ENCODE assay signal across 10 cellular contexts in genomic region chr4:89752932-89753598, GRCh38.
DNase-seq lines count a peak whose midpoint lies in the region; ATAC-seq, FAIRE-seq and TF ChIP-seq lines count a peak whose summit lies in the region.
"Had no signal": no experiment of that assay in that cellular context is flagged by ENCODE, and none has a peak within 500 bp of the region (broad histone marks: within the 10 kb centered on the region; RNA-seq: fewer than 3 reads in every experiment).

No MANE protein-coding gene starts in this region.

- DNase-seq in A549 (ENCODE audit: low read depth in 1 of 2, low spot score in 1 of 2) (no peak), NCI-H128 (lab: John Stamatoyannopoulos, UW; ENCODE audit: unreplicated experiment) (peak; percentile 14), bronchial epithelial cell (ENCODE audit: low read depth) (peak; percentile 32), medulla oblongata (ENCODE audit: extremely low spot score) (peak; percentile 33), SW480 (ENCODE audit: low spot score) (no peak), GM13976 (ENCODE audit: low spot score) (no peak)
- DNase-seq: CD4-positive, alpha-beta T cell; erythroblast had no signal

- TF ChIP-seq RAD21 in A549 (conservative IDR thresholded peaks at IDR 0.05 in 1 of 2, IDR thresholded peaks at IDR 0.05 in 1 of 2) = no peak

- H3K27ac ChIP-seq in A549 = peak overlapping the region in 1 of 2 experiments; percentile 43; a peak in 1 of 6 replicates

- H3K4me3 ChIP-seq in A549 (no peak overlapping the region), bronchial epithelial cell (ENCODE audit: low read depth, low read length) (no peak overlapping the region)

- POLR2A ChIA-PET in A549 (lab: Yijun Ruan, JAX) = no interaction called here

- no peak for TF ChIP-seq CTCF in A549 (IDR thresholded peaks at IDR 0.05)
- TF ChIP-seq CTCF in bronchial epithelial cell (IDR thresholded peaks at IDR 0.05; ENCODE audit: insufficient read depth, low read length, severe bottlenecking) = no peak
- TF ChIP-seq CTCF in GM13976 (IDR thresholded peaks at IDR 0.05; ENCODE audit: borderline replicate concordance, control extremely low read depth, extremely low read depth, insufficient read depth, missing control alignments) = no peak

- CTCF ChIA-PET in A549 (lab: Yijun Ruan, JAX) = no interaction called here

- no peak for TF ChIP-seq EP300 in A549 (IDR thresholded peaks at IDR 0.05)

- no peak for FAIRE-seq in A549 (lab: Jason Lieb, UNC)
- FAIRE-seq in bronchial epithelial cell (lab: Jason Lieb, UNC) = no peak

- in situ Hi-C loops in GM13976 (cut with MboI; ENCODE audit: low sequenced_read_pairs, unreplicated experiment) = no loop called here

- H3K27me3 ChIP-seq in bronchial epithelial cell (ENCODE audit: control insufficient read depth, insufficient read depth, low read length) = no peaks in the 10 kb centered on the region

- peaks cover 13% of the 10 kb centered on the region; the same call in 2 of the 3 replicates for H3K4me1 ChIP-seq in A549

- WGBS in A549 (ENCODE audit: missing lambda C conversion rate) = 44% methylated on average over 7 of the region's 7 CpGs

- TF ChIP-seq POLR2A in A549 (IDR thresholded peaks at IDR 0.05; ENCODE audit: low read length) = no peak

- H3K9me3 ChIP-seq in A549 = no peaks in the 10 kb centered on the region

- peak; percentile 56 to 58; a peak in 4 of 6 replicates for ATAC-seq in A549
- ATAC-seq in HG03280 (IDR thresholded peaks at IDR 0.05; ENCODE audit: unreplicated experiment) = no peak
- ATAC-seq in GM19395 (IDR thresholded peaks at IDR 0.05; ENCODE audit: unreplicated experiment) = no peak

- peak overlapping the region; percentile 59 for H3K4me2 ChIP-seq in A549

- no peaks in the 10 kb centered on the region for H3K36me3 ChIP-seq in bronchial epithelial cell (ENCODE audit: control insufficient read depth, insufficient read depth, low read length)

TF ChIP-seq in A549, 52 proteins besides CTCF, POLR2A, EP300 and RAD21:
- TF ChIP-seq REST (IDR thresholded peaks at IDR 0.05) = no peak
- no peak for TF ChIP-seq CBX8 (IDR thresholded peaks at IDR 0.05)
- TF ChIP-seq HDAC2 (IDR thresholded peaks at IDR 0.05) = no peak
- TF ChIP-seq TP53 (CRISPR knock-in tag; IDR thresholded peaks at IDR 0.05) = no peak
- no peak for TF ChIP-seq FOSL2 (IDR thresholded peaks at IDR 0.05)
- TF ChIP-seq FOSL2 (CRISPR knock-in tag; IDR thresholded peaks at IDR 0.05) = no peak
- no peak for TF ChIP-seq NR3C1 (IDR thresholded peaks at IDR 0.05)
- TF ChIP-seq FOXS1 (CRISPR knock-in tag; IDR thresholded peaks at IDR 0.05) = no peak
- no peak for TF ChIP-seq MYC (IDR thresholded peaks at IDR 0.05; ENCODE audit: borderline replicate concordance, low read length)
- no peak for TF ChIP-seq KDM1A (IDR thresholded peaks at IDR 0.05; ENCODE audit: low read depth)
- TF ChIP-seq RCOR1 (IDR thresholded peaks at IDR 0.05; ENCODE audit: low read depth, low read length) = no peak
- TF ChIP-seq CHD2 (IDR thresholded peaks at IDR 0.05; ENCODE audit: low read length, partially characterized antibody) = no peak
- no peak for TF ChIP-seq NPAS2 (CRISPR knock-in tag; IDR thresholded peaks at IDR 0.05; ENCODE audit: borderline replicate concordance)
- no peak for TF ChIP-seq MAZ (IDR thresholded peaks at IDR 0.05; ENCODE audit: borderline replicate concordance, low read depth, low read length)
- TF ChIP-seq GATA3 (IDR thresholded peaks at IDR 0.05; ENCODE audit: borderline replicate concordance) = no peak
- TF ChIP-seq RNF2 (IDR thresholded peaks at IDR 0.05; ENCODE audit: borderline replicate concordance, low read depth) = no peak
- TF ChIP-seq ZSCAN20 (CRISPR knock-in tag; IDR thresholded peaks at IDR 0.05) = no peak

Comparison
In these comparisons a context has a peak if more than half of its experiments do, and no peak if none do; other contexts are left out.
1. ATAC-seq: peak in A549 (2 of 2); none in HG03280 (single experiment) and GM19395 (single experiment).
2. DNase-seq: peak in NCI-H128 (single experiment), bronchial epithelial cell (single experiment) and medulla oblongata (single experiment); none in A549 (0 of 2), SW480 (single experiment) and GM13976 (single experiment).